Comparison of ENCODE assay signal across 8 cellular contexts in the genomic region with DNA sequence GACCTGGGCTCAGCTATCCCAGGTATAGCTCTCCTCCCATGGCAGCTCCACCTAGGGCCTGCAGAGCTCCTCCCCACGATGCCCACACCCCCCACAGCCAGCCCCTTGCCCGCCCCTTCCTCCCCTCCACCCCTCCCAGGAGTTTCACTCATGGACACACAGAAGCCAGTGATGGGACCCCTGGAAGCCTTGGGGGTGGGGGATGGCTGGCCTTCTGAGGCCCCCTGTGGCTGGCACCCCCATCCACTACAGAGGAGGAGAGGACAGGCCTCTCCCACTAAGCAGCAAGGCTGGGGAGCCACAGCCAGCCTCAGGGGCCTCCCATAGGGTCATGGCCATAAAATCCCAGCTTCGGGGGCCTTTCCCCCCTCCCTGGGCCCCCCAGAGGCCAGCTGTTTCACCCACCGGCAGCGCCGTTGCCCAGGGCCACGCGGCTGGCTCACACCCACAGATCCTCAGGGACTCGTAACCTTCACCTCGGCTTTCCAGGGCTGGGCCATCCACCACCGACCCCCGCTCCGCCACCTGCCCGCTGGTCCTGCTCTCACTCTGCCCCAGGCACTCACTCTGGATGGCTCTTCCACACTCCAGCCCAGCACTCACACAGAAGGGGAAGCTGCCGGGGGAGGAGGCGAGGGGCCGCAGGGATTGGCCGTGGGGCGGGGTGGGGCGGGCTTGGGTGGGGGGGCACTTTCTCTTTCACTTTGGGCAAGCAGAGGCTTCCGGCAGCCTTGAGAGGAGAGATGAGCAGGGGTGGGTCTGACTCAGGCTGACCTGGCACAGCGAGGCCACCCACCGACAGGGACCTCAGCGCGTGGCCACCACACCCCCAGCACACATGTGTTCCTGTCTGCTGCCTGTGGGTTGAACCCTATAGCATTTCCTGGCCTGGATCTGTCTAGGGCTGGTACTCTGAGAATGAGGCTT. TPM values are rescaled to one million over a fixed set of nuclear protein-coding genes. Genes with fewer than 3 reads are reported as not detected.
DNase-seq lines count a peak whose midpoint lies in the region; ATAC-seq and TF ChIP-seq lines count a peak whose summit lies in the region.

No MANE protein-coding gene starts in this region.

- peak; percentile 94 for DNase-seq in GM13976 (ENCODE audit: low spot score)
- DNase-seq in LNCaP clone FGC (ENCODE audit: low read depth), result no peak
- DNase-seq in T-helper 17 cell, result peak; percentile 51 to 72 (median 70)
- DNase-seq in amniotic stem cell (lab: John Stamatoyannopoulos, UW), result peak; percentile 81
- peak in 38 of 51 donors; percentile 26 to 76 (median 51) for DNase-seq in hypothalamus (lab: John Stamatoyannopoulos, UW)
- no peak for DNase-seq in G401 (ENCODE audit: low spot score)

- no peaks in the 10 kb centered on the region for H3K27me3 Mint-ChIP-seq in T-helper 17 cell

- H3K4me3 Mint-ChIP-seq in T-helper 17 cell, result peak overlapping the region; percentile 96

- peaks cover 10% of the 10 kb centered on the region for H3K4me1 Mint-ChIP-seq in T-helper 17 cell

- in situ Hi-C loops in GM13976 (cut with MboI; ENCODE audit: low sequenced_read_pairs, unreplicated experiment) (no loop called here), G401 (cut with HindIII; ENCODE audit: low sequenced_read_pairs) (no loop called here)

- ATAC-seq in T-helper 17 cell (peak; percentile 50), GM21576 (IDR thresholded peaks at IDR 0.05; ENCODE audit: unreplicated experiment) (no peak)

- no peaks in the 10 kb centered on the region for H3K9me3 ChIP-seq in T-helper 17 cell (ENCODE audit: control insufficient read depth, low read length, poor library complexity, severe bottlenecking)
- H3K9me3 ChIP-seq in skeletal muscle tissue (ENCODE audit: control insufficient read depth in 3 of 3, low read length in 3 of 3), result no peaks in the 10 kb centered on the region

- H3K4me3 ChIP-seq in LNCaP clone FGC (ENCODE audit: low read depth, low read length), result peak overlapping the region; percentile 45
- peak overlapping the region; percentile 59 to 79 (median 72) for H3K4me3 ChIP-seq in skeletal muscle tissue (ENCODE audit: low read length in 3 of 3)

- TF ChIP-seq CTCF in GM13976 (IDR thresholded peaks at IDR 0.05; ENCODE audit: borderline replicate concordance, control extremely low read depth, extremely low read depth, insufficient read depth, missing control alignments) (no peak), LNCaP clone FGC (IDR thresholded peaks at IDR 0.05; ENCODE audit: control insufficient read depth, extremely low read depth, insufficient read depth) (no peak)

- peak overlapping the region; percentile 81 for H3K27ac Mint-ChIP-seq in T-helper 17 cell

- H3K36me3 ChIP-seq in skeletal muscle tissue (ENCODE audit: control insufficient read depth in 3 of 3, insufficient read depth in 3 of 3, low read length in 3 of 3), result peaks cover 1 to 18% (median 2%) of the 10 kb centered on the region in 3 donors

- H3K9ac ChIP-seq in skeletal muscle tissue (ENCODE audit: low read depth in 1 of 3, low read length in 3 of 3), result peak overlapping the region; percentile 69 to 76 (median 76)

- H3K27ac ChIP-seq in skeletal muscle tissue (ENCODE audit: low read depth, low read length), result peak overlapping the region; percentile 54

- peaks cover 22 to 43% (median 33%) of the 10 kb centered on the region in 3 donors for H3K4me1 ChIP-seq in skeletal muscle tissue (ENCODE audit: control insufficient read depth in 3 of 3, insufficient read depth in 3 of 3, low read length in 3 of 3)

- no peaks in the 10 kb centered on the region for H3K36me3 Mint-ChIP-seq in T-helper 17 cell (ENCODE audit: low read depth)

- H3K27me3 ChIP-seq in skeletal muscle tissue (ENCODE audit: control insufficient read depth in 3 of 3, insufficient read depth in 3 of 3, low read length in 3 of 3), result peaks cover 3 to 35% (median 32%) of the 10 kb centered on the region in 3 donors

RNA-seq across cellular contexts. Expression of a gene that starts 2.2 kb away (rescaled TPM):
- total RNA-seq in T-helper 17 cell (10 to 100 TPM; 16.4 to 20.3 TPM), skeletal muscle tissue (2.6 TPM)
- total RNA-seq in G401 (2014; rRNA removed; shearing (Covaris generic)), result 48.2 and 76.5 TPM in 2 replicates

RNA-seq across cellular contexts. Expression of a gene that starts 6.0 kb away (rescaled TPM):
- total RNA-seq in T-helper 17 cell (under 1 TPM in 1 of 2 donors, not detected in 1; 0.63 TPM), skeletal muscle tissue (not detected)
- 0.74 and 0.95 TPM in 2 replicates for total RNA-seq in G401 (2014; rRNA removed; shearing (Covaris generic))

RNA-seq across cellular contexts. Expression of a gene that starts 9.1 kb away (rescaled TPM):
- 10 to 100 TPM; 26.8 to 29.7 TPM for total RNA-seq in T-helper 17 cell
- total RNA-seq in skeletal muscle tissue, result 2.1 TPM
- 25.5 and 29.5 TPM in 2 replicates for total RNA-seq in G401 (2014; rRNA removed; shearing (Covaris generic))

RNA-seq across cellular contexts. Expression of a gene that starts 13.9 kb away (rescaled TPM):
- total RNA-seq in T-helper 17 cell (1,000 to 10,000 TPM; 4,178 to 4,199 TPM), skeletal muscle tissue (414 TPM)
- 411 and 422 TPM in 2 replicates for total RNA-seq in G401 (2014; rRNA removed; shearing (Covaris generic))

RNA-seq across cellular contexts. Expression of a gene that starts 18.6 kb away (rescaled TPM):
- 10 to 100 TPM; 36.7 to 44.3 TPM for total RNA-seq in T-helper 17 cell
- 14.6 TPM for total RNA-seq in skeletal muscle tissue
- 56.6 and 63.4 TPM in 2 replicates for total RNA-seq in G401 (2014; rRNA removed; shearing (Covaris generic))

Comparison
In these comparisons a context has a peak if more than half of its experiments do, and no peak if none do; other contexts are left out.
1. DNase-seq: peak in GM13976 (single experiment), T-helper 17 cell (3 of 3), amniotic stem cell (single experiment) and hypothalamus (38 of 51); none in LNCaP clone FGC (single experiment) and G401 (single experiment).